In the genomic region with DNA sequence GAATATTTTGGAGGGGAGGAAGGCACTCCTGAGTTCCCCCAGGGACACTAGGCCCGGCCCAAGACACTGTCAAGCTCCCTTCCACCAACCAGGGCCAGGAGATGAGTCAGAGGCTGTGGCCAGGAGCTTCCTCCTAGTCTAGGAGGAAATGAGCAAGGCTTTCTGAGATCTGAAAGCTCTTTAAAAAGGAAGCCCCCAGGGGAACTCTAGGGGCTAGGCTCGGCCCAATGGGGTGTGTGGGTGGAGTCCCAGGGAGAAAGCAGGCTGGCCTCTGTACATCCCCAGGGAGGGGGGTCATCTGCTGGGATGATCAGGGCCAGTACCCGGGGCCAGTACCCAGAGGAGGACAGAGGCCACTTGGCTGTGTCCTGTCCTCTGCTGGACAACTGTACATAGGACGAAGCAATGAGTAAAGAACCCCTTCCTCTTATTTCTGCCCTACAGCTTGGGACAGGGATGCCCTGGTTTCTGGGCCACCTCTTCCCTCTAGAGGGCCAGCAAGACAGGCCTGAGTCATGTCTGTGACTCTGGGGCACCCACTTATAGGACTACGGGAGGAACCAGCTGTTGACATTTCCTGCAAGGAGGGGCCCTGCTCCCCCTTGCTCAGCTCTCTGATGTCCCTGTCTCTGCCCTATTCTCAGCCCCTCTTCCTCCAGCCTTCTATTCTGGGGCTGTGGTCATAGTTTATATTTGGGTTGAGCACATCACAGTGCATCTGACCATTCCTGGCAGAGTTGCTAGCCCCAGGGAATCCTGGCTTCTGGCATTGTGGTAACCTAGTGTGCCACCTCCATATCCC, we compare ENCODE assay signal across 8 cellular contexts. TPM values are rescaled to one million over a fixed set of nuclear protein-coding genes. Genes with fewer than 3 reads are reported as not detected.
DNase-seq lines count a peak whose midpoint lies in the region; ATAC-seq, FAIRE-seq and TF ChIP-seq lines count a peak whose summit lies in the region.

No MANE protein-coding gene starts in this region.

- peak overlapping the region; percentile 36 for H2BK5ac ChIP-seq in trophoblast cell (ENCODE audit: low read depth, low read length, poor library complexity)

- no peaks in the 10 kb centered on the region for H3K36me3 ChIP-seq in trophoblast cell (ENCODE audit: control insufficient read depth in 1 of 2, insufficient read depth in 2 of 2, low read length in 2 of 2)
- peaks cover 0 to 4% (median 0%) of the 10 kb centered on the region in 4 donors for H3K36me3 ChIP-seq in upper lobe of left lung

- H3K27me3 ChIP-seq in trophoblast cell (ENCODE audit: insufficient read depth, low read length): peaks cover 20% of the 10 kb centered on the region
- H3K27me3 ChIP-seq in upper lobe of left lung: peaks cover 0 to 6% (median 3%) of the 10 kb centered on the region in 4 donors

- H4K12ac ChIP-seq in trophoblast cell (ENCODE audit: low read depth, low read length): peak overlapping the region; percentile 40

- H3K27ac ChIP-seq in trophoblast cell (ENCODE audit: low read depth, low read length) (peak overlapping the region; percentile 40), upper lobe of left lung (peak overlapping the region; percentile 93 to 96 (median 95))

- peak; percentile 79 for DNase-seq in GM12891 (ENCODE audit: insufficient read length, low spot score)
- DNase-seq in NOMO-1 treated with dmso at 0.1 percent for 144 hours (lab: John Stamatoyannopoulos, UW; ENCODE audit: unreplicated experiment): peak; percentile 90
- DNase-seq in activated T-cell treated with anti-CD3 and anti-CD28 coated beads for 4 hours: peak; percentile 62
- peak; percentile 85 for DNase-seq in fibroblast of pulmonary artery (ENCODE audit: low read depth)
- DNase-seq in trophoblast cell: peak; percentile 60 to 61
- peak in 1 of 2 donors; percentile 90 for DNase-seq in upper lobe of left lung
- no peak for DNase-seq in SW480 (ENCODE audit: low spot score)

- H3K79me1 ChIP-seq in trophoblast cell (ENCODE audit: low read length): peaks cover 37% of the 10 kb centered on the region

- peak; percentile 57 for FAIRE-seq in GM12891 (lab: Jason Lieb, UNC)

- H2AK5ac ChIP-seq in trophoblast cell (ENCODE audit: low read length): peak overlapping the region; percentile 77

- H3K4me1 ChIP-seq in trophoblast cell (ENCODE audit: control insufficient read depth in 1 of 2, insufficient read depth in 2 of 2, low read length in 2 of 2): peaks cover 60 to 64% of the 10 kb centered on the region in 2 experiments
- H3K4me1 ChIP-seq in upper lobe of left lung: peaks cover 79 to 86% (median 83%) of the 10 kb centered on the region in 4 donors

- peak overlapping the region; percentile 43 for H2BK120ac ChIP-seq in trophoblast cell (ENCODE audit: insufficient read depth, low read length, poor library complexity)

- no CpG with 5 or more reads among the region's 5 CpGs for WGBS in trophoblast cell (ENCODE audit: extremely low coverage, insufficient coverage, insufficient read length)
- 12 to 14% methylated on average over 3 to 4 of the region's 5 CpGs for WGBS in upper lobe of left lung, 2 donors

- H3K4me3 ChIP-seq in fibroblast of pulmonary artery (replicated peaks; ENCODE audit: low read depth, low read length) (peak overlapping the region; percentile 7), trophoblast cell (ENCODE audit: low read depth, low read length) (no peak overlapping the region), upper lobe of left lung (peak overlapping the region in 2 of 4 donors; percentile 60 to 95)

- H3K4ac ChIP-seq in trophoblast cell (ENCODE audit: low read depth, low read length): peak overlapping the region; percentile 9

- TF ChIP-seq POLR2A in GM12891 (IDR thresholded peaks at IDR 0.05; ENCODE audit: low read depth, low read length) (no peak; the same call in 1 of the 2 replicates), upper lobe of left lung (IDR thresholded peaks at IDR 0.05) (peak in 1 of 4 donors; percentile 35)

- no peak for TF ChIP-seq CTCF in fibroblast of pulmonary artery (IDR thresholded peaks at IDR 0.05; ENCODE audit: low read length, missing control alignments)
- TF ChIP-seq CTCF in upper lobe of left lung (IDR thresholded peaks at IDR 0.05): peak in 2 of 6 experiments; percentile 5 to 35

- H3K4me2 ChIP-seq in trophoblast cell (ENCODE audit: low read length): no peak overlapping the region

- H3K79me2 ChIP-seq in trophoblast cell (ENCODE audit: control insufficient read depth, insufficient read depth, low read length, poor library complexity): peaks cover 5% of the 10 kb centered on the region

- no peak overlapping the region for H3K9ac ChIP-seq in trophoblast cell (ENCODE audit: low read length)

- peak overlapping the region; percentile 70 for H3K14ac ChIP-seq in trophoblast cell (ENCODE audit: low read length)

- ATAC-seq in HG02678 (IDR thresholded peaks at IDR 0.05; ENCODE audit: unreplicated experiment) (peak; percentile 55), upper lobe of left lung (ENCODE audit: low FRiP score in 2 of 2) (peak; percentile 8 to 50)

- peak overlapping the region; percentile 63 for H2BK12ac ChIP-seq in trophoblast cell (ENCODE audit: low read length)

- peak overlapping the region; percentile 67 for H4K91ac ChIP-seq in trophoblast cell (ENCODE audit: low read depth, low read length)

- no peak overlapping the region for H3K23ac ChIP-seq in trophoblast cell (ENCODE audit: low read length)

- TF ChIP-seq EP300 in upper lobe of left lung (IDR thresholded peaks at IDR 0.05): no peak

- H3K9me3 ChIP-seq in trophoblast cell (ENCODE audit: insufficient read depth, low read depth, low read length) (no peaks in the 10 kb centered on the region), upper lobe of left lung (no peaks in the 10 kb centered on the region)

- peak overlapping the region; percentile 74 for H3K18ac ChIP-seq in trophoblast cell (ENCODE audit: low read length)

- H2AFZ ChIP-seq in trophoblast cell (ENCODE audit: insufficient read depth, low read length, poor library complexity): no peak overlapping the region

- peak overlapping the region; percentile 64 for H4K8ac ChIP-seq in trophoblast cell (ENCODE audit: low read depth, low read length)

TF ChIP-seq in GM12891, 5 proteins besides CTCF, POLR2A, EP300 and RAD21:
- TF ChIP-seq SPI1 (IDR thresholded peaks at IDR 0.05; ENCODE audit: low read depth, low read length) (peak; percentile 65), POU2F2 (IDR thresholded peaks at IDR 0.05; ENCODE audit: low read depth, low read length) (no peak)

RNA-seq across cellular contexts. Expression of a gene that starts 2.7 kb away (rescaled TPM):
- polyA plus RNA-seq in GM12891 (2012; ENCODE audit: low read depth, missing spikeins): 37.6 TPM
- 15.3 and 16.6 TPM in 2 replicates for polyA plus RNA-seq in trophoblast cell (2013)
- total RNA-seq in upper lobe of left lung: 100 to 1,000 TPM in 2 of 6 donors, 10 to 100 TPM in 4; 26.0 to 310 (median 91.0) TPM

RNA-seq across cellular contexts. Expression of a gene that starts 4.2 kb away (rescaled TPM):
- polyA plus RNA-seq in GM12891 (2012; ENCODE audit: low read depth, missing spikeins): 5.2 TPM
- 0.63 and 0.68 TPM in 2 replicates for polyA plus RNA-seq in trophoblast cell (2013)
- total RNA-seq in upper lobe of left lung: 10 to 100 TPM in 1 of 6 donors, 1 to 10 TPM in 4, under 1 TPM in 1; 0.76 to 28.3 (median 4.1) TPM

RNA-seq across cellular contexts. Expression of a gene that starts 17.7 kb away (rescaled TPM):
- polyA plus RNA-seq in GM12891 (2012; ENCODE audit: low read depth, missing spikeins): 35.4 TPM
- polyA plus RNA-seq in trophoblast cell (2013): 44.5 and 47.1 TPM in 2 replicates
- 10 to 100 TPM; 21.1 to 50.6 (median 48.5) TPM for total RNA-seq in upper lobe of left lung

RNA-seq across cellular contexts. Expression of a gene that starts 34.7 kb away (rescaled TPM):
- polyA plus RNA-seq in GM12891 (2012; ENCODE audit: low read depth, missing spikeins): 1.0 TPM
- polyA plus RNA-seq in trophoblast cell (2013): 0.35 and 0.60 TPM in 2 replicates
- 10 to 100 TPM; 13.4 to 39.8 (median 16.5) TPM for total RNA-seq in upper lobe of left lung

RNA-seq across cellular contexts. Expression of a gene that starts 45.7 kb away (rescaled TPM):
- polyA plus RNA-seq in GM12891 (2012; ENCODE audit: low read depth, missing spikeins): 1.5 TPM
- polyA plus RNA-seq in trophoblast cell (2013): 2.8 and 3.1 TPM in 2 replicates
- total RNA-seq in upper lobe of left lung: 10 to 100 TPM; 17.4 to 26.2 (median 24.4) TPM
